In genomic region chr18:62412248-62412979, GRCh38 we compare ENCODE assay signal across 27 cellular contexts.
"Had no signal": no experiment of that assay in that cellular context is flagged by ENCODE, and none has a peak within 500 bp of the region (broad histone marks: within the 10 kb centered on the region; RNA-seq: fewer than 3 reads in every experiment).

No MANE protein-coding gene starts in this region.

- H3K36me3 Mint-ChIP-seq: brain had no signal

- H3K36me3 ChIP-seq: ascending aorta, breast epithelium, cardiac muscle cell, colonic mucosa, esophagus squamous epithelium, gastroesophageal sphincter had no signal

- DNase-seq: activated CD4-positive, alpha-beta memory T cell treated with anti-CD3 and anti-CD28 coated beads for 36 hours; activated CD4-positive, alpha-beta T cell treated with anti-CD3 and anti-CD28 coated beads for 36 hours; activated CD4-positive, alpha-beta T cell treated with anti-CD3 and anti-CD28 coated beads, Interleukin-2, amount 10 ng/mL, durations not matched to agents 24 days and 14 days; activated CD4-positive, CD25-positive, alpha-beta regulatory T cell; activated CD4-positive, CD25-positive, alpha-beta regulatory T cell treated with anti-CD3 and anti-CD28 coated beads, Interleukin-2, amount 50 U/mL, for 72 hours; activated CD8-positive, alpha-beta T cell treated with anti-CD3 and anti-CD28 coated beads, Interleukin-2, amount 10 ng/mL, durations not matched to agents 7 days and 5 days; activated effector memory CD4-positive, alpha-beta T cell treated with Interleukin-2 at 50 U/mL for 16 hours; activated gamma-delta T cell treated with Interleukin-2 at 50 U/mL for 16 hours; activated naive CD4-positive, alpha-beta T cell treated with anti-CD3 and anti-CD28 coated beads, Interleukin-2, amount 50 U/mL, for 16 hours; activated naive CD4-positive, alpha-beta T cell treated with Interleukin-2 at 50 U/mL for 16 hours; activated T-cell treated with anti-CD3 and anti-CD28 coated beads, Interleukin-2, amount 50 U/mL, for 4 hours; central memory CD4-positive, alpha-beta T cell; cerebellar nuclear complex; colonic mucosa; effector CD8-positive, alpha-beta T cell; esophagus squamous epithelium; foreskin melanocyte; head of caudate nucleus; T-helper 2 cell had no signal

- H3K9me3 ChIP-seq: ascending aorta, breast epithelium, colonic mucosa, gastroesophageal sphincter had no signal

- H3K4me1 Mint-ChIP-seq: brain had no signal

- H3K27ac Mint-ChIP-seq: activated CD4-positive, alpha-beta memory T cell treated with anti-CD3 and anti-CD28 coated beads for 36 hours; activated CD4-positive, alpha-beta T cell treated with anti-CD3 and anti-CD28 coated beads for 36 hours; activated CD4-positive, alpha-beta T cell treated with anti-CD3 and anti-CD28 coated beads, Interleukin-2, amount 10 ng/mL, durations not matched to agents 24 days and 14 days; activated CD8-positive, alpha-beta T cell treated with anti-CD3 and anti-CD28 coated beads, Interleukin-2, amount 10 ng/mL, durations not matched to agents 7 days and 5 days; activated naive CD8-positive, alpha-beta T cell had no signal

- H3K4me3 ChIP-seq: ascending aorta, breast epithelium, cardiac muscle cell, colonic mucosa, esophagus squamous epithelium, gastroesophageal sphincter had no signal

- H3K4me3 Mint-ChIP-seq: activated CD4-positive, alpha-beta memory T cell treated with anti-CD3 and anti-CD28 coated beads for 36 hours; activated CD4-positive, alpha-beta T cell treated with anti-CD3 and anti-CD28 coated beads for 36 hours; activated CD4-positive, alpha-beta T cell treated with anti-CD3 and anti-CD28 coated beads, Interleukin-2, amount 10 ng/mL, durations not matched to agents 24 days and 14 days; activated CD8-positive, alpha-beta T cell treated with anti-CD3 and anti-CD28 coated beads, Interleukin-2, amount 10 ng/mL, durations not matched to agents 7 days and 5 days; activated naive CD8-positive, alpha-beta T cell; activated T-cell treated with anti-CD3 and anti-CD28 coated beads, Interleukin-2, amount 50 U/mL, for 4 hours; activated T-helper 17 cell treated with anti-CD3 and anti-CD28 coated beads, Interleukin-2, amount 50 U/mL, for 72 hours; brain had no signal

- ATAC-seq: activated CD4-positive, alpha-beta T cell treated with anti-CD3 and anti-CD28 coated beads for 36 hours; activated CD8-positive, alpha-beta T cell treated with anti-CD3 and anti-CD28 coated beads, Interleukin-2, amount 10 ng/mL, durations not matched to agents 7 days and 5 days; activated T-cell treated with anti-CD3 and anti-CD28 coated beads, Interleukin-2, amount 50 U/mL, for 4 hours; activated T-helper 17 cell treated with anti-CD3 and anti-CD28 coated beads, Interleukin-2, amount 50 U/mL, for 72 hours; gastroesophageal sphincter had no signal

- H3K4me1 ChIP-seq: ascending aorta, breast epithelium, colonic mucosa, esophagus squamous epithelium, gastroesophageal sphincter had no signal

- H3K27ac ChIP-seq: ascending aorta, breast epithelium, cardiac muscle cell, colonic mucosa, epithelial cell of prostate, esophagus squamous epithelium, gastroesophageal sphincter had no signal

- H3K27me3 Mint-ChIP-seq: activated CD4-positive, alpha-beta T cell treated with anti-CD3 and anti-CD28 coated beads, Interleukin-2, amount 10 ng/mL, durations not matched to agents 24 days and 14 days had no signal
